Comparison of ENCODE assay signal across 10 cellular contexts in genomic region chr2:9112079-9112721, GRCh38.
DNase-seq lines count a peak whose midpoint lies in the region; ATAC-seq lines count a peak whose summit lies in the region.
"Had no signal": no experiment of that assay in that cellular context is flagged by ENCODE, and none has a peak within 500 bp of the region (broad histone marks: within the 10 kb centered on the region; RNA-seq: fewer than 3 reads in every experiment).

No MANE protein-coding gene starts in this region.

- DNase-seq in A172 (ENCODE audit: low spot score) (peak; percentile 91), HT1080 (ENCODE audit: low read depth) (peak; percentile 96), dedifferentiated amniotic fluid mesenchymal stem cell (ENCODE audit: extremely low spot score) (peak; percentile 77), middle frontal gyrus (ENCODE audit: extremely low spot score, low spot score) (peak; percentile 10), GM19240 (ENCODE audit: insufficient read length, low spot score) (no peak), NCI-H748 (lab: John Stamatoyannopoulos, UW; ENCODE audit: unreplicated experiment) (no peak)
- DNase-seq in stimulated activated CD8-positive, alpha-beta memory T cell treated with anti-CD3 and anti-CD28 coated beads, Interleukin-4, amount 100 ng/mL, for 48 hours, result no peak
- DNase-seq: CD4-positive, alpha-beta T cell; colonic mucosa had no signal

- ATAC-seq in GM19328 (IDR thresholded peaks at IDR 0.05; ENCODE audit: unreplicated experiment), result no peak

Comparison
In these comparisons a context has a peak if more than half of its experiments do, and no peak if none do; other contexts are left out.
1. DNase-seq: peak in A172 (single experiment), HT1080 (single experiment), dedifferentiated amniotic fluid mesenchymal stem cell (single experiment) and middle frontal gyrus (single experiment); none in GM19240 (single experiment), stimulated activated CD8-positive, alpha-beta memory T cell treated with anti-CD3 and anti-CD28 coated beads, Interleukin-4, amount 100 ng/mL, for 48 hours (single experiment) and NCI-H748 (single experiment).